In the genomic region with DNA sequence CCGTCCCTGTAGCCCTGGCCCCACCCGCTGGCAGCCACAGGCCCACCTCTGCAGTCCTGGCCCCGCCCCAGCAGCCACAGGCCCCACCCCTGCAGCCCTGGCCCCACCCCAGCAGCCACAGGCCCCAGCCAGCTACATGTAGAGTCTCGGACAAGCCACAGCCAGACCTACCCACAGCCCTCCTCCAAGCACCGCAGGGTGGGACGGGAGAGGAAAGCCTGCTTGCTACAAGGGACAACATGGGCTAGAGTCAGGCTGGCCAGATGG, we compare ENCODE assay signal across 8 cellular contexts. TPM values are rescaled to one million over a fixed set of nuclear protein-coding genes. Genes with fewer than 3 reads are reported as not detected.
DNase-seq lines count a peak whose midpoint lies in the region; ATAC-seq, FAIRE-seq and TF ChIP-seq lines count a peak whose summit lies in the region.

No MANE protein-coding gene starts in this region.

- 80 to 100% methylated on average over 3 to 6 of the region's 6 CpGs for WGBS in GM23248 (ENCODE audit: low coverage in 1 of 2, low lambda C conversion rate in 2 of 2, missing lambda C conversion rate in 2 of 2), 2 experiments
- WGBS in prostate gland: 68% methylated on average over 5 of the region's 6 CpGs

- H3K79me2 ChIP-seq in GM23248 (ENCODE audit: insufficient read depth): no peaks in the 10 kb centered on the region

- H4K20me1 ChIP-seq in GM23248 (ENCODE audit: insufficient read depth): no peaks in the 10 kb centered on the region

- in situ Hi-C loops in GM23248 (cut with MboI): loop anchor here (5.0 to 25.0 kb wide), 2 partner anchors 205 to 325 kb away; a partner anchor contains a TSS

- no peak for FAIRE-seq in kidney (lab: Jason Lieb, UNC)

- H3K27ac ChIP-seq in GM23248 (no peak overlapping the region), RWPE2 (ENCODE audit: poor library complexity, severe bottlenecking) (no peak overlapping the region), kidney (ENCODE audit: low read depth in 2 of 2, low read length in 2 of 2) (peak overlapping the region in 1 of 2 donors; percentile 32), prostate gland (no peak overlapping the region)

- H3K9me2 ChIP-seq in GM23248 (ENCODE audit: insufficient read depth): no peaks in the 10 kb centered on the region

- H3K9ac ChIP-seq in GM23248: no peak overlapping the region
- H3K9ac ChIP-seq in kidney (ENCODE audit: low read length in 2 of 2): no peak overlapping the region

- H2AFZ ChIP-seq in GM23248: no peak overlapping the region

- H3K27me3 ChIP-seq in GM23248 (replicated peaks; ENCODE audit: insufficient read depth) (no peaks in the 10 kb centered on the region), RWPE2 (ENCODE audit: insufficient read depth, poor library complexity, severe bottlenecking) (no peaks in the 10 kb centered on the region), prostate gland (replicated peaks; ENCODE audit: insufficient read depth) (no peaks in the 10 kb centered on the region)

- no peaks in the 10 kb centered on the region for H3K9me3 ChIP-seq in GM23248 (ENCODE audit: low read depth)
- H3K9me3 ChIP-seq in RWPE2 (ENCODE audit: severe bottlenecking): no peaks in the 10 kb centered on the region
- no peaks in the 10 kb centered on the region for H3K9me3 ChIP-seq in kidney (ENCODE audit: control insufficient read depth in 1 of 2, low read length in 2 of 2)
- H3K9me3 ChIP-seq in prostate gland: no peaks in the 10 kb centered on the region

- TF ChIP-seq POLR2A in prostate gland (IDR thresholded peaks at IDR 0.05): no peak

- intact Hi-C loops in kidney (cut with DNase I): no loop called here
- intact Hi-C loops in prostate gland (cut with DNase I): no loop called here

- ATAC-seq in RWPE2 (ENCODE audit: low read depth) (peak; percentile 58), HG02678 (IDR thresholded peaks at IDR 0.05; ENCODE audit: unreplicated experiment) (no peak)

- H3K36me3 ChIP-seq in GM23248 (ENCODE audit: low read depth) (no peaks in the 10 kb centered on the region), RWPE2 (ENCODE audit: low read depth) (peaks cover 66% of the 10 kb centered on the region), kidney (ENCODE audit: control insufficient read depth in 1 of 2, insufficient read depth in 2 of 2, low read length in 2 of 2) (peaks cover 4 to 25% of the 10 kb centered on the region in 2 donors), prostate gland (no peaks in the 10 kb centered on the region)

- H3K4me2 ChIP-seq in GM23248 (ENCODE audit: unreplicated experiment): no peak overlapping the region

- peak; percentile 25 for DNase-seq in ELR (ENCODE audit: low read depth)
- peak; percentile 15 for DNase-seq in GM23248
- no peak for DNase-seq in RWPE2 (ENCODE audit: low spot score)
- peak; percentile 83 for DNase-seq in kidney
- DNase-seq in NCI-H2107 (lab: John Stamatoyannopoulos, UW): no peak
- DNase-seq in SKM-1 (lab: John Stamatoyannopoulos, UW; ENCODE audit: unreplicated experiment): no peak
- no peak for DNase-seq in prostate gland (ENCODE audit: low spot score)

- TF ChIP-seq CTCF in RWPE2 (IDR thresholded peaks at IDR 0.05; ENCODE audit: poor library complexity, severe bottlenecking) (no peak), kidney (IDR thresholded peaks at IDR 0.05; ENCODE audit: borderline replicate concordance, extremely low read depth, insufficient read depth) (no peak), prostate gland (IDR thresholded peaks at IDR 0.05) (no peak)

- H3F3A ChIP-seq in GM23248 (ENCODE audit: insufficient read depth): no peaks in the 10 kb centered on the region

- H3K4me3 ChIP-seq in GM23248: no peak overlapping the region
- H3K4me3 ChIP-seq in RWPE2 (ENCODE audit: severe bottlenecking): no peak overlapping the region
- no peak overlapping the region for H3K4me3 ChIP-seq in kidney (ENCODE audit: low read length in 2 of 2)
- H3K4me3 ChIP-seq in prostate gland: no peak overlapping the region

- no peaks in the 10 kb centered on the region for H3K4me1 ChIP-seq in GM23248 (ENCODE audit: insufficient read depth)
- no peaks in the 10 kb centered on the region for H3K4me1 ChIP-seq in RWPE2 (ENCODE audit: insufficient read depth, poor library complexity, severe bottlenecking)
- peaks cover 0 to 21% of the 10 kb centered on the region in 2 donors for H3K4me1 ChIP-seq in kidney (ENCODE audit: control insufficient read depth in 1 of 2, insufficient read depth in 1 of 2, low read depth in 1 of 2, low read length in 2 of 2)
- H3K4me1 ChIP-seq in prostate gland (replicated peaks): no peaks in the 10 kb centered on the region

RNA-seq across cellular contexts. Expression of a gene that starts 49.5 kb away (rescaled TPM):
- total RNA-seq in GM23248 (2014; rRNA removed; shearing (Covaris generic)): 0.89 and 2.4 TPM in 2 replicates
- polyA plus RNA-seq in GM23248 (2016; fragmentation: Nextera tagmentation; extraction: Ambion mirVana) (0.16 and 0.30 TPM in 2 replicates), kidney (ENCODE audit: insufficient read depth, low read depth, low replicate concordance) (12.0 TPM)
- total RNA-seq in kidney (4.6 TPM), prostate gland (1 to 10 TPM; 6.7 to 7.2 TPM)

Comparison
In these comparisons a context has a peak if more than half of its experiments do, and no peak if none do; other contexts are left out.
1. DNase-seq: peak in ELR (single experiment), GM23248 (single experiment) and kidney (single experiment); none in RWPE2 (single experiment), NCI-H2107 (single experiment), SKM-1 (single experiment) and prostate gland (single experiment).